20 cellular contexts compared by ENCODE assay signal in genomic region chr7:68679456-68680234, GRCh38.
DNase-seq lines count a peak whose midpoint lies in the region; ATAC-seq lines count a peak whose summit lies in the region.
"Had no signal": no experiment of that assay in that cellular context is flagged by ENCODE, and none has a peak within 500 bp of the region (broad histone marks: within the 10 kb centered on the region; RNA-seq: fewer than 3 reads in every experiment).

No MANE protein-coding gene starts in this region.

- DNase-seq in NCI-H748 (lab: John Stamatoyannopoulos, UW; ENCODE audit: unreplicated experiment) (peak; percentile 14), NCI-H748 treated with DMSO at 0.1 percent for 48 hours (lab: John Stamatoyannopoulos, UW) (no peak), ELF-1 (ENCODE audit: low read depth, low spot score) (peak; percentile 41), NCI-H69 (lab: John Stamatoyannopoulos, UW) (peak; percentile 72), pons (ENCODE audit: low spot score) (peak; percentile 8), sciatic nerve (ENCODE audit: low spot score) (no peak), SKM-1 (lab: John Stamatoyannopoulos, UW; ENCODE audit: unreplicated experiment) (no peak)
- DNase-seq: activated CD4-positive, alpha-beta T cell treated with anti-CD3 and anti-CD28 coated beads, Interleukin-2, amount 10 ng/mL, durations not matched to agents 7 days and 5 days; activated effector memory CD4-positive, alpha-beta T cell treated with anti-CD3 and anti-CD28 coated beads, Interleukin-2, amount 50 U/mL, for 16 hours; activated T-cell treated with anti-CD3 and anti-CD28 coated beads, Interleukin-2, amount 50 U/mL, for 24 hours; DND-41; HCEC 1CT; kidney; NCI-H524 treated with DMSO at 0.1 percent for 48 hours; right lobe of liver; SJCRH30; stimulated activated CD4-positive, alpha-beta T cell treated with anti-CD3 and anti-CD28 coated beads, Interleukin-2, amount 100 ng/mL, for 48 hours; T-cell; tibial artery had no signal

- intact Hi-C loops in sciatic nerve (cut with DNase I), result no loop called here

- no peak for ATAC-seq in sciatic nerve
- ATAC-seq: heart right ventricle, right lobe of liver, T-cell had no signal

Comparison
In these comparisons a context has a peak if more than half of its experiments do, and no peak if none do; other contexts are left out.
1. DNase-seq: peak in NCI-H748 (single experiment), ELF-1 (single experiment), NCI-H69 (single experiment) and pons (single experiment); none in NCI-H748 treated with DMSO at 0.1 percent for 48 hours (single experiment), sciatic nerve (single experiment) and SKM-1 (single experiment).